8 cellular contexts compared by ENCODE assay signal in the genomic region with DNA sequence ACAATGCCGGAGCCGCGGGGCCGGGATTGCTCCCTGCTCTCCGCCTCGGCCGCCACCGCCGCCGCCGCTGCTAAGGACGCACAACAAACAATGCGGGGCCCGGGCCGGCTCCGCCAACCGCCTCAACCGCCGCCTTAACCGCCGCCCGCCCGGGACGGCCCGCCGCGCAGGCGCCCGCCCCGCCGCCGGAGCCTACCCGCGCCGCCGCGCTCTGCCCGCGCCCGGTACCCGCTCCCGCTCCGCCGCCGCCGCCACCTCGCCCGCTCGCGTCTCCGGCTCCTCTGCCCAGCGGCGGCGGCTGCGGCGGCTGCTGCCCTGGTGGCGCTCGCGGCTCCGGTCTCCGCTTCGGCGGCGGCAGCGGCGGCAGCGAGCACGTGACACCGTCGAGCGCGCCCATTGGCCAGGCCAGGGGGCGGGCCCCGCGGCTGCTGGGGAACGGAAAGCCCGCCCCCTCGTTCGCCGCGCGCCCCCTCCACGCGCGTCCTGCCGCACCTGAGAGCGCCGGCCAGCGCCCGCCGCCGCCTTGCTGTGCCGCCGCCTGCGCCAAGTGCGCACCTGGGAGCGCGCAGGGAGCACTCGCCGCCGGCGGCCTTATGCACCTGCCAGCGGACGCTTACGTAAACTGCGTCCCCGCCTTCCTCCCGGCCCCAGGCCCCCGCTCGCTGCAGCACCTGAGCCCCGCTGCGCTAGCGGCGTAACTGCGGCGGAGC.
DNase-seq lines count a peak whose midpoint lies in the region; ATAC-seq and TF ChIP-seq lines count a peak whose summit lies in the region.

TSS of gene STRBP (minus strand) at position 347 of the 710 bp plus-strand sequence. CDS start 84,452 bp downstream, outside the sequence.

- peaks cover 47% of the 10 kb centered on the region for H3K79me2 ChIP-seq in OCI-LY1 (ENCODE audit: insufficient read depth, low read length)

- H3K36me3 ChIP-seq in OCI-LY1 (ENCODE audit: insufficient read depth, low read length), result no peaks in the 10 kb centered on the region
- no peaks in the 10 kb centered on the region for H3K36me3 ChIP-seq in mucosa of stomach (ENCODE audit: control insufficient read depth, insufficient read depth, low read length)

- TF ChIP-seq POLR2A in erythroblast (IDR thresholded peaks at IDR 0.05; ENCODE audit: low read length), result peak; percentile 45

- H3K9me2 ChIP-seq in OCI-LY1 (ENCODE audit: low read depth, low read length), result no peaks in the 10 kb centered on the region

- H3K27ac ChIP-seq in OCI-LY1 (ENCODE audit: low read depth, low read length, poor library complexity, severe bottlenecking), result peak within 1 kb of the TSS; percentile 68

- peaks cover 52% of the 10 kb centered on the region for H3K4me1 ChIP-seq in OCI-LY1 (ENCODE audit: insufficient read depth, low read length, severe bottlenecking)
- peaks cover 12% of the 10 kb centered on the region for H3K4me1 ChIP-seq in mucosa of stomach (ENCODE audit: control insufficient read depth, insufficient read depth, low read length)

- ATAC-seq in GM21528 (IDR thresholded peaks at IDR 0.05; ENCODE audit: low FRiP score, unreplicated experiment), result peak; percentile 88

- H3K27me3 ChIP-seq in OCI-LY1 (ENCODE audit: insufficient read depth, low read length) (no peaks in the 10 kb centered on the region), mucosa of stomach (ENCODE audit: control insufficient read depth, insufficient read depth, low read length) (no peaks in the 10 kb centered on the region)

- H3K9ac ChIP-seq in OCI-LY1 (ENCODE audit: low read length), result peak within 1 kb of the TSS; percentile 92
- H3K9ac ChIP-seq in mucosa of stomach (ENCODE audit: low read length), result peak within 1 kb of the TSS; percentile 71

- peak; percentile 95 for DNase-seq in DMS 273 (lab: John Stamatoyannopoulos, UW; ENCODE audit: unreplicated experiment)
- DNase-seq in HuH-7.5 (ENCODE audit: low spot score), result peak; percentile 94
- peak; percentile 85 for DNase-seq in activated T-cell treated with anti-CD3 and anti-CD28 coated beads for 24 hours (ENCODE audit: low read depth)
- DNase-seq in erythroblast (lab: John Stamatoyannopoulos, UW), result peak; percentile 92 to 96
- DNase-seq in stimulated activated CD8-positive, alpha-beta memory T cell treated with anti-CD3 and anti-CD28 coated beads, Interleukin-4, amount 100 ng/mL, for 48 hours, result peak; percentile 90

- H3K4me3 ChIP-seq in OCI-LY1 (ENCODE audit: low read depth, low read length, poor library complexity, severe bottlenecking) (peak within 1 kb of the TSS; percentile 91), mucosa of stomach (ENCODE audit: low read length) (peak within 1 kb of the TSS; percentile 44)

- no peak for TF ChIP-seq CTCF in OCI-LY1 (IDR thresholded peaks at IDR 0.05; ENCODE audit: low read length)

- no peaks in the 10 kb centered on the region for H3K9me3 ChIP-seq in OCI-LY1 (ENCODE audit: low read length)
- no peaks in the 10 kb centered on the region for H3K9me3 ChIP-seq in mucosa of stomach (ENCODE audit: control insufficient read depth, low read length)

- H4K20me1 ChIP-seq in OCI-LY1 (ENCODE audit: insufficient read depth, low read length), result no peaks in the 10 kb centered on the region

- H3K4me2 ChIP-seq in OCI-LY1 (ENCODE audit: low read length), result peak within 1 kb of the TSS; percentile 95

- H3F3A ChIP-seq in OCI-LY1 (ENCODE audit: insufficient read depth, low read length), result no peaks in the 10 kb centered on the region

- peak within 1 kb of the TSS; percentile 59 for H2AFZ ChIP-seq in OCI-LY1 (ENCODE audit: low read length)

Comparison
In these comparisons a context has a peak if more than half of its experiments do, and no peak if none do; other contexts are left out.
1. Peak in every context shown above with its lines: DNase-seq, ATAC-seq, H3K4me3 ChIP-seq and H3K27ac ChIP-seq.